8 cellular contexts compared by ENCODE assay signal in genomic region chr12:6927999-6928702, GRCh38. TPM values are rescaled to one million over a fixed set of nuclear protein-coding genes. Genes with fewer than 3 reads are reported as not detected.
A peak's percentile ranks its signal among the peaks of the same experiment; 100 is the strongest.
DNase-seq lines count a peak whose midpoint lies in the region; ATAC-seq lines count a peak whose summit lies in the region.

No MANE protein-coding gene starts in this region.

- peak; percentile 22 for ATAC-seq in stimulated activated naive CD8-positive, alpha-beta T cell treated with anti-CD3 and anti-CD28 coated beads, Interleukin-15, amount 100 ng/mL, for 72 hours
- no peak for ATAC-seq in HG02610 (IDR thresholded peaks at IDR 0.05; ENCODE audit: unreplicated experiment)

- H3K27ac Mint-ChIP-seq in stimulated activated naive CD8-positive, alpha-beta T cell treated with anti-CD3 and anti-CD28 coated beads, Interleukin-15, amount 100 ng/mL, for 72 hours, result peak overlapping the region; percentile 96 to 97

- peak overlapping the region; percentile 92 for H3K27ac ChIP-seq in angular gyrus (ENCODE audit: low read depth, low read length)

- H3K27me3 Mint-ChIP-seq in stimulated activated naive CD8-positive, alpha-beta T cell treated with anti-CD3 and anti-CD28 coated beads, Interleukin-15, amount 100 ng/mL, for 72 hours, result no peaks in the 10 kb centered on the region

- H3K4me1 Mint-ChIP-seq in stimulated activated naive CD8-positive, alpha-beta T cell treated with anti-CD3 and anti-CD28 coated beads, Interleukin-15, amount 100 ng/mL, for 72 hours, result peaks cover 82% of the 10 kb centered on the region

- no peaks in the 10 kb centered on the region for H3K9me3 Mint-ChIP-seq in stimulated activated naive CD8-positive, alpha-beta T cell treated with anti-CD3 and anti-CD28 coated beads, Interleukin-15, amount 100 ng/mL, for 72 hours

- H3K4me3 Mint-ChIP-seq in stimulated activated naive CD8-positive, alpha-beta T cell treated with anti-CD3 and anti-CD28 coated beads, Interleukin-15, amount 100 ng/mL, for 72 hours, result peak overlapping the region; percentile 95 to 97

- DNase-seq in activated T-cell treated with anti-CD3 and anti-CD28 coated beads, Interleukin-2, amount 50 U/mL, for 1 hour, result peak; percentile 44
- no peak for DNase-seq in activated T-cell treated with anti-CD3 and anti-CD28 coated beads for 4 hours
- DNase-seq in iPS-NIHi11 (ENCODE audit: low spot score), result peak; percentile 47
- peak in 1 of 2 donors; percentile 19 for DNase-seq in stimulated activated naive CD8-positive, alpha-beta T cell treated with anti-CD3 and anti-CD28 coated beads, Interleukin-15, amount 100 ng/mL, for 72 hours
- no peak for DNase-seq in SHP77 treated with DMSO at 0.1 percent for 48 hours (lab: John Stamatoyannopoulos, UW)
- DNase-seq in occipital lobe (lab: John Stamatoyannopoulos, UW), result no peak

RNA-seq across cellular contexts. Expression of gene ATN1, which starts 0.4 kb away (rescaled TPM):
- 9.2 TPM for total RNA-seq in occipital lobe

RNA-seq across cellular contexts. Expression of gene ENO2, which starts 13.8 kb away (rescaled TPM):
- 137 TPM for total RNA-seq in occipital lobe

RNA-seq across cellular contexts. Expression of gene RNU7-1, which starts 15.5 kb away (rescaled TPM):
- not detected for total RNA-seq in occipital lobe

RNA-seq across cellular contexts. Expression of gene C12orf57, which starts 15.7 kb away (rescaled TPM):
- total RNA-seq in occipital lobe, result 243 TPM

RNA-seq across cellular contexts. Expression of gene PTPN6, which starts 23.0 kb away (rescaled TPM):
- 3.1 TPM for total RNA-seq in occipital lobe

Comparison
In these comparisons a context has a peak if more than half of its experiments do, and no peak if none do; other contexts are left out.
1. DNase-seq: peak in activated T-cell treated with anti-CD3 and anti-CD28 coated beads, Interleukin-2, amount 50 U/mL, for 1 hour (single experiment) and iPS-NIHi11 (single experiment); none in activated T-cell treated with anti-CD3 and anti-CD28 coated beads for 4 hours (single experiment), SHP77 treated with DMSO at 0.1 percent for 48 hours (single experiment) and occipital lobe (single experiment).